ENCODE assay signal across 1 cellular context in genomic region chr15:37095197-37095992, GRCh38.
TF ChIP-seq lines count a peak whose summit lies in the region.

No MANE protein-coding gene starts in this region.

TF ChIP-seq in SK-N-SH treated with all-trans-retinoic acid at 6 μM for 48 hours, 23 proteins besides CTCF, POLR2A, EP300 and RAD21 (continued from another document):
- TF ChIP-seq CSRNP3 (CRISPR knock-in tag; IDR thresholded peaks at IDR 0.05) (no peak), ZFP3 (CRISPR knock-in tag; IDR thresholded peaks at IDR 0.05) (no peak)
